Comparison of ENCODE assay signal across 8 cellular contexts in genomic region chrX:134764202-134764785, GRCh38. TPM values are rescaled to one million over a fixed set of nuclear protein-coding genes. Genes with fewer than 3 reads are reported as not detected.
DNase-seq lines count a peak whose midpoint lies in the region; ATAC-seq and TF ChIP-seq lines count a peak whose summit lies in the region.

No MANE protein-coding gene starts in this region.

- no peak for TF ChIP-seq POLR2A in adrenal gland (IDR thresholded peaks at IDR 0.05)

- DNase-seq in left ventricle myocardium inferior, result no peak
- DNase-seq in cardiac septum (ENCODE audit: low spot score), result no peak
- DNase-seq in HL-60 (ENCODE audit: low read depth in 1 of 2, low spot score in 1 of 2), result peak; percentile 29
- DNase-seq in SKM-1 (lab: John Stamatoyannopoulos, UW; ENCODE audit: unreplicated experiment), result peak; percentile 49
- DNase-seq in kidney tubule cell (ENCODE audit: low spot score), result peak; percentile 13
- DNase-seq in adrenal gland, result no peak
- no peak for DNase-seq in mesenteric fat pad (ENCODE audit: low spot score)
- no peak for DNase-seq in left cardiac atrium

- H3K9me3 ChIP-seq in left ventricle myocardium inferior (replicated peaks) (no peaks in the 10 kb centered on the region), adrenal gland (replicated peaks in 1 of 3) (no peaks in the 10 kb centered on the region)

- H3K27me3 ChIP-seq in left ventricle myocardium inferior (ENCODE audit: low read depth), result no peaks in the 10 kb centered on the region
- no peaks in the 10 kb centered on the region for H3K27me3 ChIP-seq in HL-60 (ENCODE audit: insufficient read depth, poor library complexity, severe bottlenecking)
- H3K27me3 ChIP-seq in adrenal gland, result no peaks in the 10 kb centered on the region

- H3K4me3 ChIP-seq in left ventricle myocardium inferior (no peak overlapping the region), HL-60 (replicated peaks; ENCODE audit: insufficient read depth, low read length) (no peak overlapping the region), adrenal gland (no peak overlapping the region)

- no peaks in the 10 kb centered on the region for H3K4me1 ChIP-seq in left ventricle myocardium inferior
- H3K4me1 ChIP-seq in adrenal gland (replicated peaks in 1 of 2), result no peaks in the 10 kb centered on the region

- H3K36me3 ChIP-seq in left ventricle myocardium inferior, result no peaks in the 10 kb centered on the region
- H3K36me3 ChIP-seq in adrenal gland (replicated peaks in 1 of 2), result no peaks in the 10 kb centered on the region

- TF ChIP-seq CTCF in left ventricle myocardium inferior (IDR thresholded peaks at IDR 0.05; ENCODE audit: borderline replicate concordance) (peak; percentile 12), HL-60 (IDR thresholded peaks at IDR 0.05; ENCODE audit: insufficient read depth, low read length) (no peak), adrenal gland (IDR thresholded peaks at IDR 0.05) (no peak)

- intact Hi-C loops in left ventricle myocardium inferior (cut with micrococcal nuclease) (no loop called here), cardiac septum (cut with DNase I) (loop anchor here (10.0 kb wide), 1 partner anchor 279 kb away; no protein-coding TSS in a partner anchor), adrenal gland (cut with DNase I) (loop anchor here in 1 of 2 donors (10.0 kb wide), 1 partner anchor 279 kb away; no protein-coding TSS in a partner anchor), left cardiac atrium (cut with DNase I) (no loop called here)

- WGBS in adrenal gland, 4 donors, result 69 to 78% (median 75%) methylated on average over 6 of the region's 6 CpGs

- H3K27ac ChIP-seq in left ventricle myocardium inferior (replicated peaks), result no peak overlapping the region
- H3K27ac ChIP-seq in HL-60 (replicated peaks), result no peak overlapping the region
- H3K27ac ChIP-seq in adrenal gland, result no peak overlapping the region

- no peak for ATAC-seq in left cardiac atrium

RNA-seq across cellular contexts. Expression of gene PABIR2, which starts 32.7 kb away (rescaled TPM):
- total RNA-seq in left ventricle myocardium inferior (12.3 TPM), cardiac septum (18.0 TPM), adrenal gland (10 to 100 TPM in 7 of 8 donors, 1 to 10 TPM in 1; 9.6 to 27.7 (median 16.9) TPM), mesenteric fat pad (13.5 TPM), left cardiac atrium (10 to 100 TPM; 12.7 to 13.8 TPM)
- 10 to 100 TPM; 33.3 to 46.7 (median 33.8) TPM for polyA plus RNA-seq in adrenal gland

Comparison
In these comparisons a context has a peak if more than half of its experiments do, and no peak if none do; other contexts are left out.
1. DNase-seq: peak in HL-60 (2 of 2), SKM-1 (single experiment) and kidney tubule cell (single experiment); none in left ventricle myocardium inferior (single experiment), cardiac septum (single experiment), adrenal gland (0 of 7), mesenteric fat pad (single experiment) and left cardiac atrium (single experiment).